Comparison of ENCODE assay signal across 20 cellular contexts in the genomic region with DNA sequence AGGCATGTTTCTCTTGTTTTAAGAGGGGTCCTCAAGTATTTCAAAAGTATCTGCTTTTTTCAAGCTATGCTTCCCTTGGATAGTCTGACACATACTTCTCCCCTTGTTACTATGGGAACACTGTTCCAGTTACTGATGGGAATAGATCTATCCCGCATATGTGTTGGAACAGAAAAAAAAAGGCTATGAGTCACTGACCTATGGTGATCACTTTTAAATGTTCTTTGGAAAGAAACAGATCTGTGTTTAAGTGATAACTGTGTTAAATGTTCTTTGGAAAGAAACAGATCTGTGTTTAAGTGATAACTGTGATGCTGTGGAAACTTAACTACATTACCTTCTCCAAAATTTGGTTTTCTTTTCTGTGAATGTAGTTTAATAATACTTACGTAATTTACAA.
DNase-seq lines count a peak whose midpoint lies in the region; ATAC-seq, FAIRE-seq and TF ChIP-seq lines count a peak whose summit lies in the region.
"Had no signal": no experiment of that assay in that cellular context is flagged by ENCODE, and none has a peak within 500 bp of the region (broad histone marks: within the 10 kb centered on the region; RNA-seq: fewer than 3 reads in every experiment).

No MANE protein-coding gene starts in this region.

- H3K27me3 Mint-ChIP-seq in astrocyte (ENCODE audit: low read depth, unreplicated experiment): no peaks in the 10 kb centered on the region
- H3K27me3 Mint-ChIP-seq: CD4-positive, alpha-beta memory T cell had no signal

- H3K9me3 Mint-ChIP-seq in astrocyte (ENCODE audit: unreplicated experiment): no peaks in the 10 kb centered on the region
- H3K9me3 Mint-ChIP-seq: CD4-positive, alpha-beta memory T cell; GM23338 had no signal

- H4K20me1 ChIP-seq in astrocyte (ENCODE audit: insufficient read depth, low read length) (no peaks in the 10 kb centered on the region), K562 (replicated peaks; ENCODE audit: control insufficient read depth, insufficient read depth, low read length) (no peaks in the 10 kb centered on the region)

- H3K36me3 Mint-ChIP-seq in astrocyte (ENCODE audit: low read depth, unreplicated experiment): no peaks in the 10 kb centered on the region
- H3K36me3 Mint-ChIP-seq: CD4-positive, alpha-beta memory T cell had no signal

- H3K4me2 ChIP-seq in astrocyte (ENCODE audit: low read length) (no peak overlapping the region), K562 (ENCODE audit: insufficient read depth, low read length) (no peak overlapping the region)
- H3K4me2 ChIP-seq: GM23338 had no signal

- 0% methylated on average over 2 of the region's 2 CpGs for WGBS in K562 (ENCODE audit: insufficient coverage, low coverage, missing lambda C conversion rate)
- WGBS in pancreas, 2 donors: 39 to 46% methylated on average over 2 of the region's 2 CpGs

- H3K4me1 ChIP-seq in astrocyte (ENCODE audit: insufficient read depth, low read length) (no peaks in the 10 kb centered on the region), K562 (replicated peaks in 1 of 2; ENCODE audit: control insufficient read depth in 2 of 2, insufficient read depth in 2 of 2, low read length in 2 of 2) (peaks cover 0 to 5% of the 10 kb centered on the region in 2 experiments; a peak in 2 of 5 replicates), pancreas (no peaks in the 10 kb centered on the region), BE2C (no peaks in the 10 kb centered on the region)

- H3K36me3 ChIP-seq in astrocyte (ENCODE audit: insufficient read depth, low read length) (no peaks in the 10 kb centered on the region), K562 (ENCODE audit: control insufficient read depth, insufficient read depth, low read length) (no peaks in the 10 kb centered on the region), pancreas (no peaks in the 10 kb centered on the region), BE2C (no peaks in the 10 kb centered on the region)

- CTCF ChIA-PET in K562 (lab: Yijun Ruan, JAX; ENCODE audit: low intra/inter-chr PET ratio): no interaction called here

- no peak overlapping the region for H3K27ac ChIP-seq in astrocyte (ENCODE audit: low read depth, low read length)
- H3K27ac ChIP-seq in K562 (ENCODE audit: extremely low read depth, low read depth, low read length): no peak overlapping the region
- no peak overlapping the region for H3K27ac ChIP-seq in pancreas

- POLR2A ChIA-PET in K562 (lab: Yijun Ruan, JAX): interaction anchor here (0.7 kb wide), 1 partner anchor 204 kb away, joined by 3 read pairs; no protein-coding TSS in a partner anchor

- H3K4me3 Mint-ChIP-seq in astrocyte (ENCODE audit: unreplicated experiment): no peak overlapping the region
- H3K4me3 Mint-ChIP-seq: CD4-positive, alpha-beta memory T cell; GM23338; H9 had no signal

- H3K27me3 ChIP-seq in astrocyte (ENCODE audit: insufficient read depth, low read length) (no peaks in the 10 kb centered on the region), K562 (ENCODE audit: control insufficient read depth in 2 of 2, insufficient read depth in 2 of 2, low read length in 2 of 2) (no peaks in the 10 kb centered on the region), pancreas (no peaks in the 10 kb centered on the region), BE2C (no peaks in the 10 kb centered on the region)

- ATAC-seq in K562 (peak; percentile 40; the same call in 1 of the 3 replicates), pancreas (no peak)
- ATAC-seq: GM23338, HCT116 had no signal

- H3K4me3 ChIP-seq in astrocyte (ENCODE audit: insufficient read depth, low read depth, low read length) (no peak overlapping the region), K562 (no peak overlapping the region), pancreas (no peak overlapping the region), BE2C (ENCODE audit: low read depth, low read length) (no peak overlapping the region)
- H3K4me3 ChIP-seq: GM23338 had no signal

- H3K9me3 ChIP-seq in astrocyte (ENCODE audit: insufficient read depth, low read depth, low read length) (no peaks in the 10 kb centered on the region), K562 (replicated peaks; ENCODE audit: control insufficient read depth, insufficient read depth, low read depth, low read length) (no peaks in the 10 kb centered on the region), pancreas (no peaks in the 10 kb centered on the region), BE2C (no peaks in the 10 kb centered on the region)

- intact Hi-C loops in K562 (cut with micrococcal nuclease): no loop called here
- intact Hi-C loops in pancreas (cut with DNase I): no loop called here

- H2AFZ ChIP-seq in astrocyte (ENCODE audit: low read depth, low read length) (no peak overlapping the region), K562 (ENCODE audit: low read depth, low read length) (no peak overlapping the region)
- H2AFZ ChIP-seq: GM23338 had no signal

- no peak overlapping the region for H3K27ac Mint-ChIP-seq in astrocyte (ENCODE audit: unreplicated experiment)
- H3K27ac Mint-ChIP-seq: CD4-positive, alpha-beta memory T cell; GM23338; H9 had no signal

- FAIRE-seq in astrocyte (lab: Jason Lieb, UNC) (peak; percentile 93), K562 (lab: Jason Lieb, UNC) (peak; percentile 74), pancreas (lab: Jason Lieb, UNC) (peak; percentile 80)
- FAIRE-seq: GM12891, GM18507 had no signal

- in situ Hi-C loops in K562 (cut with MboI): no loop called here

- H3K9me1 ChIP-seq in K562 (ENCODE audit: control insufficient read depth, insufficient read depth, low read length): no peaks in the 10 kb centered on the region

- no peak; the same call in 1 of the 2 replicates for TF ChIP-seq EP300 in K562 (IDR thresholded peaks at IDR 0.05; ENCODE audit: low read length)

- DNase-seq in astrocyte (ENCODE audit: low read depth) (no peak), K562 (ENCODE audit: extremely low read depth in 1 of 4, low spot score in 3 of 4) (peak; percentile 7 to 34 (median 11)), pancreas (no peak), 8988T (no peak), BE2C (no peak), MV-4-11 (lab: John Stamatoyannopoulos, UW) (no peak)
- DNase-seq: ACHN; AML-193; C1 segment of cervical spinal cord; Calu3; CD4-positive, alpha-beta memory T cell; COR-L47; DMS53; DMS79 treated with DMSO at 0.1 percent for 48 hours; GF-D8; H9 had no signal

- peaks cover 4% of the 10 kb centered on the region for H3K4me1 Mint-ChIP-seq in astrocyte (ENCODE audit: low read depth, unreplicated experiment)
- H3K4me1 Mint-ChIP-seq: CD4-positive, alpha-beta memory T cell; GM23338 had no signal

- H3K9ac ChIP-seq in astrocyte (ENCODE audit: low read length): no peak overlapping the region
- H3K9ac ChIP-seq in K562 (ENCODE audit: insufficient read depth in 1 of 2, low read depth in 2 of 2, low read length in 2 of 2): no peak overlapping the region

- BruUV-seq in K562 (replicated peaks; lab: Mats Ljungman, UMichigan): no TSS peak

- no peak for TF ChIP-seq POLR2A in K562 (conservative IDR thresholded peaks at IDR 0.05)

- TF ChIP-seq CTCF in astrocyte (IDR thresholded peaks at IDR 0.05; ENCODE audit: insufficient read depth, low read depth, low read length): no peak
- no peak for TF ChIP-seq CTCF in K562 (IDR thresholded peaks at IDR 0.05 in 2 of 3, conservative IDR thresholded peaks at IDR 0.05 in 1 of 3; ENCODE audit: insufficient read depth in 2 of 3, low read depth in 1 of 3, low read length in 3 of 3)
- TF ChIP-seq CTCF in pancreas (IDR thresholded peaks at IDR 0.05): no peak
- TF ChIP-seq CTCF in BE2C (IDR thresholded peaks at IDR 0.05; ENCODE audit: low read depth, low read length): no peak

- no peaks in the 10 kb centered on the region for H3K79me2 ChIP-seq in astrocyte (ENCODE audit: insufficient read depth, low read length)
- no peaks in the 10 kb centered on the region for H3K79me2 ChIP-seq in K562 (ENCODE audit: control insufficient read depth, insufficient read depth, low read length)

- TF ChIP-seq RAD21 in K562 (CRISPR knock-in tag; conservative IDR thresholded peaks at IDR 0.05 in 1 of 2, IDR thresholded peaks at IDR 0.05 in 1 of 2): no peak

TF ChIP-seq in K562, 482 proteins besides CTCF, POLR2A, EP300 and RAD21 (continues in another document):
- TF ChIP-seq CBFB (CRISPR knock-in tag; IDR thresholded peaks at IDR 0.05): no peak
- no peak for TF ChIP-seq ZFP1 (CRISPR knock-in tag; IDR thresholded peaks at IDR 0.05)
- TF ChIP-seq PPARD (CRISPR knock-in tag; IDR thresholded peaks at IDR 0.05): no peak
- no peak for TF ChIP-seq IFI16 (CRISPR knock-in tag; IDR thresholded peaks at IDR 0.05)
- no peak for TF ChIP-seq CAMTA2 (CRISPR knock-in tag; conservative IDR thresholded peaks at IDR 0.05)
- TF ChIP-seq SMARCA4 (IDR thresholded peaks at IDR 0.05): peak; percentile 48; the same call in 1 of the 2 replicates
- no peak for TF ChIP-seq NR4A1 (CRISPR knock-in tag; IDR thresholded peaks at IDR 0.05)
- no peak for TF ChIP-seq NR4A1 (tag; IDR thresholded peaks at IDR 0.05)
- peak; percentile 49; the same call in 1 of the 2 replicates for TF ChIP-seq TAL1 (IDR thresholded peaks at IDR 0.05)
- peak; percentile 81 for TF ChIP-seq RFX1 (IDR thresholded peaks at IDR 0.05)
- TF ChIP-seq ZNF324 (CRISPR knock-in tag; IDR thresholded peaks at IDR 0.05): no peak
- no peak for TF ChIP-seq ETV5 (CRISPR knock-in tag; IDR thresholded peaks at IDR 0.05; ENCODE audit: low read depth)
- peak; percentile 61 for TF ChIP-seq TEAD4 (IDR thresholded peaks at IDR 0.05; ENCODE audit: low read length)
- TF ChIP-seq TEAD4 (CRISPR knock-in tag; IDR thresholded peaks at IDR 0.05; ENCODE audit: borderline replicate concordance): no peak
- TF ChIP-seq ARID1B (IDR thresholded peaks at IDR 0.05): peak; percentile 81
- peak; percentile 43; the same call in 1 of the 2 replicates for TF ChIP-seq NCOR1 (IDR thresholded peaks at IDR 0.05)
- TF ChIP-seq, protein P1, sequence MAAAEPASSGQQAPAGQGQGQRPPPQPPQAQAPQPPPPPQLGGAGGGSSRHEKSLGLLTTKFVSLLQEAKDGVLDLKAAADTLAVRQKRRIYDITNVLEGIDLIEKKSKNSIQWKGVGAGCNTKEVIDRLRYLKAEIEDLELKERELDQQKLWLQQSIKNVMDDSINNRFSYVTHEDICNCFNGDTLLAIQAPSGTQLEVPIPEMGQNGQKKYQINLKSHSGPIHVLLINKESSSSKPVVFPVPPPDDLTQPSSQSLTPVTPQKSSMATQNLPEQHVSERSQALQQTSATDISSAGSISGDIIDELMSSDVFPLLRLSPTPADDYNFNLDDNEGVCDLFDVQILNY (CRISPR knock-in tag; IDR thresholded peaks at IDR 0.05): no peak
- TF ChIP-seq ZNF3 (CRISPR knock-in tag; IDR thresholded peaks at IDR 0.05): no peak
- no peak for TF ChIP-seq NR3C1 (CRISPR knock-in tag; IDR thresholded peaks at IDR 0.05)
- TF ChIP-seq SMARCC2 (IDR thresholded peaks at IDR 0.05; ENCODE audit: low read depth): 0 out of 2 replicates have a peak, but pooled peaks have one; percentile 25
- TF ChIP-seq XRCC4 (IDR thresholded peaks at IDR 0.05; ENCODE audit: extremely low read depth, insufficient read depth, insufficient read length): no peak

Comparison
In these comparisons a context has a peak if more than half of its experiments do, and no peak if none do; other contexts are left out.
1. DNase-seq: peak in K562 (4 of 4); none in astrocyte (single experiment), pancreas (0 of 6), 8988T (single experiment), BE2C (single experiment) and MV-4-11 (single experiment).